In the genomic region with DNA sequence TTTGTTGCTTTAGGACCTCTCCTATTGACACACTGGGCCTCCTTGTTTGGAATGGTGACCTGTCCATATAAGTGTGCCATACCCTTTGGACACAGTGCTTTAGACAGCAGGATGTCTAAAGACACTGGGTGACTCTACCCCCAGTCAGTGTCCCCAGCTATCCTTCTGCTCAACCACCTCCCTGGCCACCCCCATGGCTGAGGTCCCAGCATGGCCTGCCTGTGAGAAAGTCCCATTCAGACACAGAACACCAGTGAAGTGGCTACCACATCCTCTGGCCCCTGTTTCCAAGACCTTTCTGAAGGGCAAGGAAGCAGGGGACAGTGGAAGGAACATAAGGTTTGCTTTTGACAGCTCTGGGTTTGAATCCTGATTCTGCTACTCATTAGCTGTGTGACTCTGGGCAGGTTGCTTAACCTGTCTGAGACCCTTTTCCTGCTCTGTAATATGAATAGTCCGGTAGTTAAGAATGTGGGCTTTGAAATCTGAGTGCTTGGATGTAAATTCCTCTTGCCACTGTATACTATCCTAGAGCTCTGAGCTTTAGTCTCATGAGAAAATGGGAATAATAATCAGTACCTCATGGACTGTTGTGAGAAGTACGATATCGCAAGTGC, we compare ENCODE assay signal across 26 cellular contexts. TPM values are rescaled to one million over a fixed set of nuclear protein-coding genes. Genes with fewer than 3 reads are reported as not detected.
"Had no signal": no experiment of that assay in that cellular context is flagged by ENCODE, and none has a peak within 500 bp of the region (broad histone marks: within the 10 kb centered on the region; RNA-seq: fewer than 3 reads in every experiment).

No MANE protein-coding gene starts in this region.

- H3K4me3 Mint-ChIP-seq: activated naive CD4-positive, alpha-beta T cell treated with anti-CD3 and anti-CD28 coated beads, Interleukin-2, amount 50 U/mL, for 24 hours; activated naive CD8-positive, alpha-beta T cell treated with anti-CD3 and anti-CD28 coated beads, Interleukin-2, amount 50 U/mL, for 24 hours; activated T-cell treated with anti-CD3 and anti-CD28 coated beads, Interleukin-2, amount 50 U/mL, for 4 hours; central memory CD8-positive, alpha-beta T cell; nephron; T-cell; T-helper 2 cell treated with Interferon-gamma antibody and Interleukin-4, amounts not matched to agents 5 μg/mL and 100 μg/mL, for 36 hours had no signal

- H3K9me3 Mint-ChIP-seq: activated naive CD4-positive, alpha-beta T cell treated with anti-CD3 and anti-CD28 coated beads, Interleukin-2, amount 50 U/mL, for 24 hours; activated naive CD8-positive, alpha-beta T cell treated with anti-CD3 and anti-CD28 coated beads, Interleukin-2, amount 50 U/mL, for 24 hours; activated T-cell treated with anti-CD3 and anti-CD28 coated beads, Interleukin-2, amount 50 U/mL, for 4 hours; activated T-helper 2 cell treated with anti-CD3 and anti-CD28 coated beads, Interferon-gamma antibody, Interleukin-2, Interleukin-4, amounts not matched to agents 10 μg/mL and 5 μg/mL and 100 μg/mL, durations not matched to agents 14 hours and 24 hours and 36 hours; central memory CD8-positive, alpha-beta T cell; nephron; T-cell; T-helper 2 cell treated with Interferon-gamma antibody and Interleukin-4, amounts not matched to agents 5 μg/mL and 100 μg/mL, for 36 hours had no signal

- H3K36me3 ChIP-seq: right lobe of liver had no signal

- H3K27ac Mint-ChIP-seq: activated naive CD4-positive, alpha-beta T cell treated with anti-CD3 and anti-CD28 coated beads, Interleukin-2, amount 50 U/mL, for 24 hours; activated naive CD8-positive, alpha-beta T cell treated with anti-CD3 and anti-CD28 coated beads, Interleukin-2, amount 50 U/mL, for 24 hours; activated T-helper 2 cell treated with anti-CD3 and anti-CD28 coated beads, Interferon-gamma antibody, Interleukin-2, Interleukin-4, amounts not matched to agents 10 μg/mL and 5 μg/mL and 100 μg/mL, durations not matched to agents 14 hours and 24 hours and 36 hours; nephron; T-helper 2 cell treated with Interferon-gamma antibody and Interleukin-4, amounts not matched to agents 5 μg/mL and 100 μg/mL, for 36 hours had no signal

- H3K27ac ChIP-seq: gastroesophageal sphincter, lower lobe of right lung, right lobe of liver, suprapubic skin, tibial artery, WERI-Rb-1 had no signal

- DNase-seq: activated CD4-positive, alpha-beta T cell treated with anti-CD3 and anti-CD28 coated beads for 48 hours; activated CD4-positive, alpha-beta T cell treated with anti-CD3 and anti-CD28 coated beads, Interleukin-2, amount 50 U/mL, for 48 hours; activated CD8-positive, alpha-beta memory T cell treated with anti-CD3 and anti-CD28 coated beads, Interleukin-2, amount 50 U/mL, for 48 hours; activated naive CD8-positive, alpha-beta T cell treated with anti-CD3 and anti-CD28 coated beads, Interleukin-2, amount 50 U/mL, for 24 hours; activated T-cell treated with anti-CD3 and anti-CD28 coated beads, Interleukin-2, amount 50 U/mL, for 4 hours; amygdala; effector CD8-positive, alpha-beta T cell; lower lobe of right lung; mesendoderm; right lobe of liver; stimulated activated CD4-positive, alpha-beta T cell treated with anti-CD3 and anti-CD28 coated beads, Interleukin-4, amount 100 ng/mL, for 1 hour; stimulated activated naive CD4-positive, alpha-beta T cell; T-cell; tibial artery; WERI-Rb-1 had no signal

- H3K4me3 ChIP-seq: gastroesophageal sphincter, lower lobe of right lung, right lobe of liver, suprapubic skin, tibial artery had no signal

- FAIRE-seq: endothelial cell of umbilical vein had no signal

- H3K36me3 Mint-ChIP-seq: activated naive CD4-positive, alpha-beta T cell treated with anti-CD3 and anti-CD28 coated beads, Interleukin-2, amount 50 U/mL, for 24 hours; T-cell had no signal

- H3K9me3 ChIP-seq: gastroesophageal sphincter, lower lobe of right lung, right lobe of liver, suprapubic skin, tibial artery had no signal

- H3K27me3 Mint-ChIP-seq: activated naive CD4-positive, alpha-beta T cell treated with anti-CD3 and anti-CD28 coated beads, Interleukin-2, amount 50 U/mL, for 24 hours; activated naive CD8-positive, alpha-beta T cell treated with anti-CD3 and anti-CD28 coated beads, Interleukin-2, amount 50 U/mL, for 24 hours; T-cell had no signal

- H3K4me1 ChIP-seq: gastroesophageal sphincter, suprapubic skin, tibial artery had no signal

- ATAC-seq: activated CD4-positive, CD25-positive, alpha-beta regulatory T cell treated with anti-CD3 and anti-CD28 coated beads, Interleukin-2, amount 50 U/mL, for 24 hours; activated naive CD8-positive, alpha-beta T cell treated with anti-CD3 and anti-CD28 coated beads, Interleukin-2, amount 50 U/mL, for 24 hours; activated T-cell treated with anti-CD3 and anti-CD28 coated beads, Interleukin-2, amount 50 U/mL, for 4 hours; gastroesophageal sphincter; left lobe of liver; T-cell had no signal

- H3K27me3 ChIP-seq: gastroesophageal sphincter, right lobe of liver, suprapubic skin, tibial artery had no signal

RNA-seq across cellular contexts. Expression of gene ARPIN, which starts 12.7 kb away (rescaled TPM):
- total RNA-seq: activated CD8-positive, alpha-beta memory T cell treated with anti-CD3 and anti-CD28 coated beads for 36 hours; activated T-helper 2 cell treated with anti-CD3 and anti-CD28 coated beads, Interferon-gamma antibody, Interleukin-2, Interleukin-4, amounts not matched to agents 10 μg/mL and 5 μg/mL and 100 μg/mL, durations not matched to agents 14 hours and 24 hours and 36 hours had no signal
